8 cellular contexts compared by ENCODE assay signal in the genomic region with DNA sequence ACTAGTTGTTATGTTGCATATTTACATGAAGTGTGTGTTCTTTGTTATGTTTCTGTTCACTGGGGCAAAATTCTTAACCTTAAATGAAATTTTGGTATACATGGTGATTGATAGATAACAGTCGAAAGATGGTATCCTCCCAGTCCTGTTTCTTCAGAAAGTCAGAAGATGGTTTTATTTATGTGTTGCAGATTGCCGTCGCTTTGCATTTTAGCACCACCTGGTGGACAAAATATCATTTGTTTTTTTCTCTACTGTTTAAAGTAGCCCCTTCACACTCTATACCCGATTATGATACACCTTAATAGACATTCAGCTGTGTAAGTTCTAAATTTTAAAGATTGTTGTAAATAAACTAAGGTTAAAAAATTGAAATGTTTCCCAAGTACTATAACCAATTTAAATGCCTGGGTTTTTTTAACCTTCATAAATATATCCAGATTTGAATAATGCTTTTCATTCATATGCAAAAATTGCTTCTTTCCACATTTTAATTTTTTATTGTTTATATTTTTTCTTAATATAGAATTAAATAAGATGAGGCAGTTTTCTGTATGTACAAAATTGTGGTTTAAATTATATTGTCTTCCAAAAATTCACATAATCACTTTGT.
DNase-seq lines count a peak whose midpoint lies in the region; ATAC-seq, FAIRE-seq and TF ChIP-seq lines count a peak whose summit lies in the region.

No MANE protein-coding gene starts in this region.

- no peaks in the 10 kb centered on the region for H3K36me3 ChIP-seq in BJ (ENCODE audit: control insufficient read depth, insufficient read depth, low read length)

- intact Hi-C loops in lower leg skin (cut with DNase I; ENCODE audit: low total_unique reads): no loop called here

- H3K4me3 ChIP-seq in BJ (ENCODE audit: low read depth, low read length): no peak overlapping the region
- no peak overlapping the region for H3K4me3 ChIP-seq in NB4 (ENCODE audit: low read depth, low read length)
- H3K4me3 ChIP-seq in lower leg skin (ENCODE audit: low read depth, poor library complexity, severe bottlenecking): no peak overlapping the region

- CTCF ChIA-PET in BJ (lab: Yijun Ruan, JAX): interaction anchor here (2.0 to 4.2 kb wide), 3 partner anchors 9 to 922 kb away, joined by 5 to 20 read pairs (median 14); partner anchors contain the start of gene ALCAM

- ATAC-seq in HG02642 (IDR thresholded peaks at IDR 0.05; ENCODE audit: poor library complexity, unreplicated experiment) (peak; percentile 92), SK-N-SH treated with all-trans-retinoic acid at 6 μM for 48 hours (peak; percentile 91)

- peak; percentile 51 for TF ChIP-seq CTCF in BJ (IDR thresholded peaks at IDR 0.05; ENCODE audit: insufficient read depth, low read depth, low read length)
- TF ChIP-seq CTCF in GM13977 (IDR thresholded peaks at IDR 0.05; ENCODE audit: extremely low read depth, insufficient read depth, missing control alignments): peak; percentile 53
- no peak for TF ChIP-seq CTCF in NB4 (IDR thresholded peaks at IDR 0.05; ENCODE audit: low read depth, low read length)
- TF ChIP-seq CTCF in lower leg skin (IDR thresholded peaks at IDR 0.05): no peak

- 2 to 3% methylated on average over 4 of the region's 4 CpGs for WGBS in lower leg skin, 2 donors

- TF ChIP-seq POLR2A in NB4 (IDR thresholded peaks at IDR 0.05; ENCODE audit: extremely low read depth, insufficient read length) (no peak), lower leg skin (IDR thresholded peaks at IDR 0.05) (no peak)

- peak; percentile 97 for FAIRE-seq in endometrium (lab: Jason Lieb, UNC)

- in situ Hi-C loops in GM13977 (cut with MboI; ENCODE audit: low pct_unique_long_range_greater_than_20kb, low sequenced_read_pairs, unreplicated experiment): loop anchor here (25.0 kb wide), 2 partner anchors 907 to 1257 kb away; no protein-coding TSS in a partner anchor

- DNase-seq in BJ (ENCODE audit: low read depth): no peak
- DNase-seq in GM13977 (ENCODE audit: low spot score): peak; percentile 43
- DNase-seq in NB4 (ENCODE audit: low read depth): peak; percentile 71
- DNase-seq in mucosa of gallbladder (ENCODE audit: low spot score): peak; percentile 16
- DNase-seq in lower leg skin (ENCODE audit: low spot score in 2 of 2): no peak

- H3K27me3 ChIP-seq in BJ (ENCODE audit: control insufficient read depth, insufficient read depth, low read length): no peaks in the 10 kb centered on the region

- POLR2A ChIA-PET in BJ (lab: Charles Lee): no interaction called here

TF ChIP-seq in SK-N-SH treated with all-trans-retinoic acid at 6 μM for 48 hours, 23 proteins besides CTCF, POLR2A, EP300 and RAD21:
- no peak for TF ChIP-seq ISL1 (CRISPR knock-in tag; IDR thresholded peaks at IDR 0.05)
- no peak for TF ChIP-seq ARNTL (CRISPR knock-in tag; IDR thresholded peaks at IDR 0.05; ENCODE audit: borderline replicate concordance, low read depth)
- TF ChIP-seq TOX (CRISPR knock-in tag; IDR thresholded peaks at IDR 0.05; ENCODE audit: borderline replicate concordance): no peak
- no peak for TF ChIP-seq RARB (CRISPR knock-in tag; IDR thresholded peaks at IDR 0.05)
- TF ChIP-seq POU6F1 (CRISPR knock-in tag; IDR thresholded peaks at IDR 0.05; ENCODE audit: borderline replicate concordance, low read depth): no peak
- no peak for TF ChIP-seq CSDC2 (CRISPR knock-in tag; IDR thresholded peaks at IDR 0.05)
- TF ChIP-seq TSHZ2 (CRISPR knock-in tag; IDR thresholded peaks at IDR 0.05): no peak
- 0 out of 2 replicates have a peak, but pooled peaks have one; percentile 11 for TF ChIP-seq ZNF70 (CRISPR knock-in tag; IDR thresholded peaks at IDR 0.05)
TF ChIP-seq in SK-N-SH treated with all-trans-retinoic acid at 6 μM for 48 hours: peak in this region for 1.

Comparison
In these comparisons a context has a peak if more than half of its experiments do, and no peak if none do; other contexts are left out.
1. DNase-seq: peak in GM13977 (single experiment), NB4 (single experiment) and mucosa of gallbladder (single experiment); none in BJ (single experiment) and lower leg skin (0 of 2).
2. CTCF ChIP-seq: peak in BJ (single experiment) and GM13977 (single experiment); none in NB4 (single experiment) and lower leg skin (0 of 3).